Comparison of ENCODE assay signal across 38 cellular contexts in the genomic region with DNA sequence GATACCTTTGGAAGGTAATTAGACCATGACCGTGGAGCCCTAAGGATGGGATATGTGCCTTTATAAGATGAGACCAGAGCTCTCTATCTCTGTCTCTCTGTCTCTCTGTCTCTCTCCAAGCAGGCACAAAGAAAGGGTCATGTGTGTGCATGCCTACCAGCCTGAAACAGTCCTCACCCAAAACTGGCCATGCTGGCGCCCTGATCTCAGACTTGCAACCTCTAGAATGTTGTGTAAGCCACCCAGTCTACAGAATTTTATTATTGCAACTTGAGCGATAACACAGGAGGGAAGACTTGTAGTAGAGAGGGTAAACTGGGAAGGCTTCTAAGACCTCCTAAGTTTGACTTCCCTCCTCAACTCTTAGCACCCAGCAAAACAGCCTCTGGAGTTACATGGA.
"Had no signal": no experiment of that assay in that cellular context is flagged by ENCODE, and none has a peak within 500 bp of the region (broad histone marks: within the 10 kb centered on the region; RNA-seq: fewer than 3 reads in every experiment).

No MANE protein-coding gene starts in this region.

- H3K27ac ChIP-seq: adrenal gland, body of pancreas, brain microvascular endothelial cell, breast epithelium, VCaP had no signal

- H3K9me3 ChIP-seq: body of pancreas had no signal

- H3K4me3 ChIP-seq: adrenal gland, body of pancreas, breast epithelium had no signal

- ATAC-seq: activated CD8-positive, alpha-beta memory T cell treated with anti-CD3 and anti-CD28 coated beads, Interleukin-2, amount 10 ng/mL, durations not matched to agents 7 days and 5 days; activated CD8-positive, alpha-beta T cell treated with anti-CD3 and anti-CD28 coated beads, Interleukin-2, amount 10 ng/mL, durations not matched to agents 7 days and 5 days; activated naive CD4-positive, alpha-beta T cell treated with anti-CD3 and anti-CD28 coated beads, Interleukin-2, amount 50 U/mL, for 72 hours; activated T-cell treated with anti-CD3 and anti-CD28 coated beads, Interleukin-2, amount 50 U/mL, for 4 hours; activated T-cell treated with anti-CD3 and anti-CD28 coated beads, Interleukin-2, amount 50 U/mL, for 72 hours; activated T-helper 17 cell treated with anti-CD3 and anti-CD28 coated beads, Interleukin-2, amount 50 U/mL, for 72 hours; body of pancreas had no signal

- H3K9me3 Mint-ChIP-seq: activated CD4-positive, alpha-beta memory T cell treated with anti-CD3 and anti-CD28 coated beads, Interleukin-2, amount 10 ng/mL, durations not matched to agents 7 days and 5 days; activated naive CD4-positive, alpha-beta T cell treated with anti-CD3 and anti-CD28 coated beads for 36 hours; activated T-cell treated with anti-CD3 and anti-CD28 coated beads, Interleukin-2, amount 50 U/mL, for 4 hours; activated T-cell treated with anti-CD3 and anti-CD28 coated beads, Interleukin-2, amount 50 U/mL, for 72 hours; activated T-helper 1 cell treated with anti-CD3 and anti-CD28 coated beads, Interleukin-12 subunit alpha, Interleukin-12 subunit beta, Interleukin-2, Interleukin-4 antibody, amounts not matched to agents 30 ng/mL and 10 ng/mL and 1 ng/mL, durations not matched to agents 14 hours and 24 hours and 36 hours; activated T-helper 17 cell treated with anti-CD3 and anti-CD28 coated beads, Interleukin-2, amount 50 U/mL, for 72 hours; central memory CD8-positive, alpha-beta T cell had no signal

- H3K36me3 Mint-ChIP-seq: activated naive CD4-positive, alpha-beta T cell treated with anti-CD3 and anti-CD28 coated beads, Interleukin-2, amount 50 U/mL, for 72 hours; activated naive CD8-positive, alpha-beta T cell treated with anti-CD3 and anti-CD28 coated beads for 36 hours had no signal

- H3K36me3 ChIP-seq: adrenal gland, brain microvascular endothelial cell, breast epithelium had no signal

- H3K27ac Mint-ChIP-seq: activated B cell treated with CpG ODN at 0.5 μM for 24 hours; activated CD4-positive, alpha-beta memory T cell treated with anti-CD3 and anti-CD28 coated beads, Interleukin-2, amount 10 ng/mL, durations not matched to agents 7 days and 5 days; activated CD4-positive, alpha-beta T cell treated with anti-CD3 and anti-CD28 coated beads, Interleukin-2, amount 10 ng/mL, durations not matched to agents 24 days and 14 days; activated CD8-positive, alpha-beta memory T cell treated with anti-CD3 and anti-CD28 coated beads, Interleukin-2, amount 10 ng/mL, durations not matched to agents 7 days and 5 days; activated CD8-positive, alpha-beta T cell treated with anti-CD3 and anti-CD28 coated beads, Interleukin-2, amount 10 ng/mL, durations not matched to agents 7 days and 5 days; activated naive CD4-positive, alpha-beta T cell treated with anti-CD3 and anti-CD28 coated beads for 36 hours; activated naive CD4-positive, alpha-beta T cell treated with anti-CD3 and anti-CD28 coated beads, Interleukin-2, amount 50 U/mL, for 72 hours; activated naive CD8-positive, alpha-beta T cell treated with anti-CD3 and anti-CD28 coated beads for 36 hours; activated T-cell treated with anti-CD3 and anti-CD28 coated beads, Interleukin-2, amount 50 U/mL, for 72 hours; activated T-helper 1 cell treated with anti-CD3 and anti-CD28 coated beads, Interleukin-12 subunit alpha, Interleukin-12 subunit beta, Interleukin-2, Interleukin-4 antibody, amounts not matched to agents 30 ng/mL and 10 ng/mL and 1 ng/mL, durations not matched to agents 14 hours and 24 hours and 36 hours; activated T-helper 17 cell treated with anti-CD3 and anti-CD28 coated beads, Interleukin-2, amount 50 U/mL, for 72 hours; T-helper 1 cell treated with Interleukin-12 subunit alpha and Interleukin-12 subunit beta and Interleukin-4 antibody, amounts not matched to agents 30 μg/mL and 1 μg/mL, for 36 hours; T-helper 2 cell treated with Interferon-gamma antibody and Interleukin-4, amounts not matched to agents 5 μg/mL and 100 μg/mL, for 36 hours had no signal

- H3K4me1 ChIP-seq: body of pancreas, breast epithelium had no signal

- H3K27me3 ChIP-seq: adrenal gland, body of pancreas, brain microvascular endothelial cell, breast epithelium had no signal

- H3K4me3 Mint-ChIP-seq: activated B cell treated with CpG ODN at 0.5 μM for 24 hours; activated CD4-positive, alpha-beta memory T cell treated with anti-CD3 and anti-CD28 coated beads, Interleukin-2, amount 10 ng/mL, durations not matched to agents 7 days and 5 days; activated CD4-positive, alpha-beta T cell treated with anti-CD3 and anti-CD28 coated beads, Interleukin-2, amount 10 ng/mL, durations not matched to agents 24 days and 14 days; activated CD8-positive, alpha-beta memory T cell treated with anti-CD3 and anti-CD28 coated beads, Interleukin-2, amount 10 ng/mL, durations not matched to agents 7 days and 5 days; activated CD8-positive, alpha-beta T cell treated with anti-CD3 and anti-CD28 coated beads, Interleukin-2, amount 10 ng/mL, durations not matched to agents 7 days and 5 days; activated naive CD4-positive, alpha-beta T cell treated with anti-CD3 and anti-CD28 coated beads for 36 hours; activated naive CD8-positive, alpha-beta T cell treated with anti-CD3 and anti-CD28 coated beads for 36 hours; activated T-cell treated with anti-CD3 and anti-CD28 coated beads, Interleukin-2, amount 50 U/mL, for 4 hours; activated T-cell treated with anti-CD3 and anti-CD28 coated beads, Interleukin-2, amount 50 U/mL, for 72 hours; activated T-helper 1 cell treated with anti-CD3 and anti-CD28 coated beads, Interleukin-12 subunit alpha, Interleukin-12 subunit beta, Interleukin-2, Interleukin-4 antibody, amounts not matched to agents 30 ng/mL and 10 ng/mL and 1 ng/mL, durations not matched to agents 14 hours and 24 hours and 36 hours; activated T-helper 17 cell treated with anti-CD3 and anti-CD28 coated beads, Interleukin-2, amount 50 U/mL, for 72 hours; central memory CD8-positive, alpha-beta T cell; T-helper 1 cell treated with Interleukin-12 subunit alpha and Interleukin-12 subunit beta and Interleukin-4 antibody, amounts not matched to agents 30 μg/mL and 1 μg/mL, for 36 hours; T-helper 2 cell treated with Interferon-gamma antibody and Interleukin-4, amounts not matched to agents 5 μg/mL and 100 μg/mL, for 36 hours had no signal

- DNase-seq: activated B cell treated with CpG ODN at 0.5 μM for 24 hours; activated CD4-positive, alpha-beta memory T cell treated with anti-CD3 and anti-CD28 coated beads, Interleukin-2, amount 10 ng/mL, durations not matched to agents 7 days and 5 days; activated CD4-positive, alpha-beta T cell treated with anti-CD3 and anti-CD28 coated beads for 4 hours; activated CD4-positive, alpha-beta T cell treated with anti-CD3 and anti-CD28 coated beads, Interleukin-2, amount 10 ng/mL, durations not matched to agents 24 days and 14 days; activated CD4-positive, alpha-beta T cell treated with anti-CD3 and anti-CD28 coated beads, Interleukin-2, amount 50 U/mL, for 1 hour; activated CD4-positive, alpha-beta T cell treated with anti-CD3 and anti-CD28 coated beads, Interleukin-2, amount 50 U/mL, for 4 hours; activated CD4-positive, CD25-positive, alpha-beta regulatory T cell treated with anti-CD3 and anti-CD28 coated beads, Interleukin-2, amount 50 U/mL, for 72 hours; activated CD8-positive, alpha-beta memory T cell treated with anti-CD3 and anti-CD28 coated beads for 24 hours; activated CD8-positive, alpha-beta memory T cell treated with anti-CD3 and anti-CD28 coated beads, Interleukin-2, amount 10 ng/mL, durations not matched to agents 7 days and 5 days; activated CD8-positive, alpha-beta memory T cell treated with anti-CD3 and anti-CD28 coated beads, Interleukin-2, amount 50 U/mL, for 48 hours; activated CD8-positive, alpha-beta T cell treated with anti-CD3 and anti-CD28 coated beads, Interleukin-2, amount 10 ng/mL, durations not matched to agents 7 days and 5 days; activated effector memory CD4-positive, alpha-beta T cell treated with anti-CD3 and anti-CD28 coated beads, Interleukin-2, amount 50 U/mL, for 16 hours; activated gamma-delta T cell treated with Interleukin-2 at 50 U/mL for 16 hours; activated naive CD4-positive, alpha-beta T cell; activated naive CD4-positive, alpha-beta T cell treated with anti-CD3 and anti-CD28 coated beads for 36 hours; activated naive CD4-positive, alpha-beta T cell treated with anti-CD3 and anti-CD28 coated beads, Interleukin-2, amount 50 U/mL, for 16 hours; activated naive CD8-positive, alpha-beta T cell treated with anti-CD3 and anti-CD28 coated beads for 36 hours; activated T-cell treated with anti-CD3 and anti-CD28 coated beads, Interleukin-2, amount 50 U/mL, for 4 hours; activated T-cell treated with anti-CD3 and anti-CD28 coated beads, Interleukin-2, amount 50 U/mL, for 72 hours; adrenal gland; amniotic stem cell; aorta; body of pancreas; brain microvascular endothelial cell; caudate nucleus; cerebellar nuclear complex; SW 1271; T-helper 1 cell; T-helper 2 cell; T-helper 9 cell had no signal

- H3K27me3 Mint-ChIP-seq: activated B cell treated with CpG ODN at 0.5 μM for 24 hours; activated CD8-positive, alpha-beta memory T cell treated with anti-CD3 and anti-CD28 coated beads, Interleukin-2, amount 10 ng/mL, durations not matched to agents 7 days and 5 days; activated naive CD8-positive, alpha-beta T cell treated with anti-CD3 and anti-CD28 coated beads for 36 hours; activated T-helper 17 cell treated with anti-CD3 and anti-CD28 coated beads, Interleukin-2, amount 50 U/mL, for 72 hours; central memory CD8-positive, alpha-beta T cell had no signal

- H3K4me1 Mint-ChIP-seq: activated B cell treated with CpG ODN at 0.5 μM for 24 hours; activated naive CD8-positive, alpha-beta T cell treated with anti-CD3 and anti-CD28 coated beads for 36 hours; activated T-helper 17 cell treated with anti-CD3 and anti-CD28 coated beads, Interleukin-2, amount 50 U/mL, for 72 hours; central memory CD8-positive, alpha-beta T cell had no signal
